ENCODE assay signal across 30 cellular contexts in the genomic region with DNA sequence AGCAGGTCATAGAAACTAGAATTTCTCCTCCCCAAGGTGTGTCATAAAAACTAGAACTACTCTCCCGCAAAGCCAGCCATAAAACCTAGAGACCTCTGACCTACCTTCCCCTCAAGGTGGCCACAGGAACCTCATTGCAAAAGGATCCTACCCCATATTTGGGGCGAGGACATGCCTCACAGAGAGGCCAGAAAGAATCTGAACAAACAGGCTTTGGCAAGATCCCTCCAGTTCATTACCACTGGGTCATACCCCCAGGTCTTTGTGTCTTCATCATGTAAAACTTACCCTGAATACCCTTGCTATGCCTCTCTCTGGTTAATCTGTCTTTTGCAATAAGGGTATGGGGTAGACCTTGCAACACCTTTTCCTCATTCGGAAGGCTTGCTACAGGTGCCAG.
"Had no signal": no experiment of that assay in that cellular context is flagged by ENCODE, and none has a peak within 500 bp of the region (broad histone marks: within the 10 kb centered on the region; RNA-seq: fewer than 3 reads in every experiment).

No MANE protein-coding gene starts in this region.

- H3K4me1 ChIP-seq: body of pancreas, pancreas, psoas muscle, upper lobe of right lung had no signal

- H3K9me3 ChIP-seq: body of pancreas, neutrophil, pancreas, psoas muscle, upper lobe of right lung had no signal

- H3K27me3 Mint-ChIP-seq: activated CD4-positive, alpha-beta T cell treated with anti-CD3 and anti-CD28 coated beads, Interleukin-2, amount 10 ng/mL, durations not matched to agents 7 days and 5 days; activated naive CD8-positive, alpha-beta T cell; effector memory CD8-positive, alpha-beta T cell; natural killer cell treated with Interleukin-12 subunit alpha and Interleukin-12 subunit beta and Interleukin-15 and Interleukin-18, amount 100 ng/mL, for 72 hours; stimulated activated naive CD8-positive, alpha-beta T cell treated with anti-CD3 and anti-CD28 coated beads, Interleukin-15, amount 100 ng/mL, for 72 hours; T-helper 17 cell had no signal

- DNase-seq: activated CD4-positive, alpha-beta memory T cell treated with anti-CD3 and anti-CD28 coated beads, Interleukin-2, amount 10 ng/mL, durations not matched to agents 7 days and 5 days; activated CD4-positive, alpha-beta T cell treated with anti-CD3 and anti-CD28 coated beads for 1 hour; activated CD4-positive, alpha-beta T cell treated with anti-CD3 and anti-CD28 coated beads, Interleukin-2, amount 10 ng/mL, durations not matched to agents 7 days and 5 days; activated effector memory CD4-positive, alpha-beta T cell treated with Interleukin-2 at 50 U/mL for 16 hours; activated naive CD4-positive, alpha-beta T cell treated with Interleukin-2 at 50 U/mL for 16 hours; activated T-cell treated with anti-CD3 and anti-CD28 coated beads, Interleukin-2, amount 50 U/mL, for 72 hours; anterior cingulate cortex; body of pancreas; cerebellar nuclear complex; cortex of kidney; effector memory CD8-positive, alpha-beta T cell; foreskin fibroblast; hypothalamus; pancreas; psoas muscle; stimulated activated CD4-positive, alpha-beta T cell treated with anti-CD3 and anti-CD28 coated beads, Interleukin-1b, Interleukin-23, amount 100 ng/mL, for 48 hours; stimulated activated CD4-positive, alpha-beta T cell treated with anti-CD3 and anti-CD28 coated beads, Interleukin-4, amount 100 ng/mL, for 4 hours; stimulated activated CD8-positive, alpha-beta memory T cell treated with anti-CD3 and anti-CD28 coated beads, Interleukin-4, amount 100 ng/mL, for 48 hours; stimulated activated naive CD8-positive, alpha-beta T cell treated with anti-CD3 and anti-CD28 coated beads, Interleukin-15, amount 100 ng/mL, for 72 hours; substantia nigra; T-helper 17 cell; T1000; upper lobe of right lung had no signal

- H3K4me3 ChIP-seq: body of pancreas, pancreas, psoas muscle, smooth muscle cell, upper lobe of right lung had no signal

- H3K36me3 Mint-ChIP-seq: natural killer cell treated with Interleukin-12 subunit alpha and Interleukin-12 subunit beta and Interleukin-15 and Interleukin-18, amount 100 ng/mL, for 72 hours; stimulated activated memory B cell treated with anti-CD40 and anti-IgM and Interleukin-4, amounts not matched to agents 10 μg/mL and 1 μg/mL and 100 μg/mL, for 72 hours had no signal

- FAIRE-seq: endothelial cell of umbilical vein had no signal

- ATAC-seq: activated T-cell treated with anti-CD3 and anti-CD28 coated beads, Interleukin-2, amount 50 U/mL, for 72 hours; body of pancreas; effector memory CD8-positive, alpha-beta T cell; natural killer cell treated with Interleukin-12 subunit alpha and Interleukin-12 subunit beta and Interleukin-15 and Interleukin-18, amount 100 ng/mL, for 72 hours; pancreas; psoas muscle; stimulated activated memory B cell treated with anti-CD40 and anti-IgM and Interleukin-4, amounts not matched to agents 10 μg/mL and 1 μg/mL and 100 μg/mL, for 72 hours; stimulated activated naive CD8-positive, alpha-beta T cell treated with anti-CD3 and anti-CD28 coated beads, Interleukin-15, amount 100 ng/mL, for 72 hours; T-helper 17 cell; upper lobe of right lung had no signal

- H3K27me3 ChIP-seq: body of pancreas, neutrophil, pancreas, upper lobe of right lung had no signal

- H3K4me3 Mint-ChIP-seq: activated CD4-positive, alpha-beta memory T cell treated with anti-CD3 and anti-CD28 coated beads, Interleukin-2, amount 10 ng/mL, durations not matched to agents 7 days and 5 days; activated CD4-positive, alpha-beta T cell treated with anti-CD3 and anti-CD28 coated beads, Interleukin-2, amount 10 ng/mL, durations not matched to agents 7 days and 5 days; activated naive CD8-positive, alpha-beta T cell; activated T-cell treated with anti-CD3 and anti-CD28 coated beads, Interleukin-2, amount 50 U/mL, for 72 hours; effector memory CD8-positive, alpha-beta T cell; memory B cell; natural killer cell treated with Interleukin-12 subunit alpha and Interleukin-12 subunit beta and Interleukin-15 and Interleukin-18, amount 100 ng/mL, for 72 hours; stimulated activated memory B cell treated with anti-CD40 and anti-IgM and Interleukin-4, amounts not matched to agents 10 μg/mL and 1 μg/mL and 100 μg/mL, for 72 hours; stimulated activated naive CD8-positive, alpha-beta T cell treated with anti-CD3 and anti-CD28 coated beads, Interleukin-15, amount 100 ng/mL, for 72 hours; T-helper 17 cell had no signal

- H3K4me2 ChIP-seq: smooth muscle cell had no signal

- H3K9me3 Mint-ChIP-seq: activated CD4-positive, alpha-beta T cell treated with anti-CD3 and anti-CD28 coated beads, Interleukin-2, amount 10 ng/mL, durations not matched to agents 7 days and 5 days; activated T-cell treated with anti-CD3 and anti-CD28 coated beads, Interleukin-2, amount 50 U/mL, for 72 hours; effector memory CD8-positive, alpha-beta T cell; natural killer cell treated with Interleukin-12 subunit alpha and Interleukin-12 subunit beta and Interleukin-15 and Interleukin-18, amount 100 ng/mL, for 72 hours; stimulated activated memory B cell treated with anti-CD40 and anti-IgM and Interleukin-4, amounts not matched to agents 10 μg/mL and 1 μg/mL and 100 μg/mL, for 72 hours; stimulated activated naive CD8-positive, alpha-beta T cell treated with anti-CD3 and anti-CD28 coated beads, Interleukin-15, amount 100 ng/mL, for 72 hours had no signal

- H3K4me1 Mint-ChIP-seq: activated CD4-positive, alpha-beta T cell treated with anti-CD3 and anti-CD28 coated beads, Interleukin-2, amount 10 ng/mL, durations not matched to agents 7 days and 5 days; stimulated activated memory B cell treated with anti-CD40 and anti-IgM and Interleukin-4, amounts not matched to agents 10 μg/mL and 1 μg/mL and 100 μg/mL, for 72 hours; stimulated activated naive CD8-positive, alpha-beta T cell treated with anti-CD3 and anti-CD28 coated beads, Interleukin-15, amount 100 ng/mL, for 72 hours had no signal

- H3K27ac Mint-ChIP-seq: activated CD4-positive, alpha-beta memory T cell treated with anti-CD3 and anti-CD28 coated beads, Interleukin-2, amount 10 ng/mL, durations not matched to agents 7 days and 5 days; activated CD4-positive, alpha-beta T cell treated with anti-CD3 and anti-CD28 coated beads, Interleukin-2, amount 10 ng/mL, durations not matched to agents 7 days and 5 days; activated naive CD8-positive, alpha-beta T cell; activated T-cell treated with anti-CD3 and anti-CD28 coated beads, Interleukin-2, amount 50 U/mL, for 72 hours; memory B cell; natural killer cell treated with Interleukin-12 subunit alpha and Interleukin-12 subunit beta and Interleukin-15 and Interleukin-18, amount 100 ng/mL, for 72 hours; stimulated activated memory B cell treated with anti-CD40 and anti-IgM and Interleukin-4, amounts not matched to agents 10 μg/mL and 1 μg/mL and 100 μg/mL, for 72 hours; stimulated activated naive CD8-positive, alpha-beta T cell treated with anti-CD3 and anti-CD28 coated beads, Interleukin-15, amount 100 ng/mL, for 72 hours; T-helper 17 cell had no signal

- H3K36me3 ChIP-seq: neutrophil, pancreas, upper lobe of right lung had no signal

- H3K27ac ChIP-seq: body of pancreas, neutrophil, pancreas, psoas muscle, upper lobe of right lung had no signal
